ENCODE assay signal across 8 cellular contexts in genomic region chr15:50247819-50248650, GRCh38. TPM values are rescaled to one million over a fixed set of nuclear protein-coding genes. Genes with fewer than 3 reads are reported as not detected.
DNase-seq lines count a peak whose midpoint lies in the region; ATAC-seq lines count a peak whose summit lies in the region.

No MANE protein-coding gene starts in this region.

- ATAC-seq in GM18511 (IDR thresholded peaks at IDR 0.05; ENCODE audit: unreplicated experiment) (peak; percentile 97), HG02610 (IDR thresholded peaks at IDR 0.05; ENCODE audit: unreplicated experiment) (peak; percentile 92)

- no peaks in the 10 kb centered on the region for H3K27me3 Mint-ChIP-seq in activated naive CD4-positive, alpha-beta T cell treated with anti-CD3 and anti-CD28 coated beads, Interleukin-2, amount 50 U/mL, for 24 hours

- H3K79me1 ChIP-seq in trophoblast cell (ENCODE audit: low read length), result peaks cover 5% of the 10 kb centered on the region

- no peak overlapping the region for H3K23ac ChIP-seq in trophoblast cell (ENCODE audit: low read length)

- H3K14ac ChIP-seq in trophoblast cell (ENCODE audit: low read length), result no peak overlapping the region

- peaks cover 22% of the 10 kb centered on the region for H3K4me1 Mint-ChIP-seq in activated naive CD4-positive, alpha-beta T cell treated with anti-CD3 and anti-CD28 coated beads, Interleukin-2, amount 50 U/mL, for 24 hours

- H2AFZ ChIP-seq in trophoblast cell (ENCODE audit: insufficient read depth, low read length, poor library complexity), result no peak overlapping the region

- H3K4ac ChIP-seq in trophoblast cell (ENCODE audit: low read depth, low read length), result no peak overlapping the region

- DNase-seq in NAMALWA (ENCODE audit: low spot score) (peak; percentile 17), trophoblast cell (peak in 1 of 2 donors; percentile 13), NCI-H2029 treated with DMSO at 0.1 percent for 48 hours (lab: John Stamatoyannopoulos, UW) (no peak), DMS153 treated with DMSO at 0.1 percent for 48 hours (lab: John Stamatoyannopoulos, UW; ENCODE audit: unreplicated experiment) (no peak), posterior cingulate gyrus (no peak)

- H2BK12ac ChIP-seq in trophoblast cell (ENCODE audit: low read length), result peak overlapping the region; percentile 20

- peak overlapping the region; percentile 87 for H3K27ac Mint-ChIP-seq in activated naive CD4-positive, alpha-beta T cell treated with anti-CD3 and anti-CD28 coated beads, Interleukin-2, amount 50 U/mL, for 24 hours

- no peak overlapping the region for H3K9ac ChIP-seq in trophoblast cell (ENCODE audit: low read length)

- peak overlapping the region; percentile 2 for H3K18ac ChIP-seq in trophoblast cell (ENCODE audit: low read length)

- no peak overlapping the region for H3K4me2 ChIP-seq in trophoblast cell (ENCODE audit: low read length)

- peak overlapping the region; percentile 10 for H4K8ac ChIP-seq in trophoblast cell (ENCODE audit: low read depth, low read length)

- peak overlapping the region; percentile 9 for H2BK120ac ChIP-seq in trophoblast cell (ENCODE audit: insufficient read depth, low read length, poor library complexity)

- H3K9me3 Mint-ChIP-seq in activated naive CD4-positive, alpha-beta T cell treated with anti-CD3 and anti-CD28 coated beads, Interleukin-2, amount 50 U/mL, for 24 hours, result no peaks in the 10 kb centered on the region

- H3K27me3 ChIP-seq in trophoblast cell (ENCODE audit: insufficient read depth, low read length), result no peaks in the 10 kb centered on the region

- H4K12ac ChIP-seq in trophoblast cell (ENCODE audit: low read depth, low read length), result no peak overlapping the region

- no peaks in the 10 kb centered on the region for H3K36me3 Mint-ChIP-seq in activated naive CD4-positive, alpha-beta T cell treated with anti-CD3 and anti-CD28 coated beads, Interleukin-2, amount 50 U/mL, for 24 hours

- H3K79me2 ChIP-seq in trophoblast cell (ENCODE audit: control insufficient read depth, insufficient read depth, low read length, poor library complexity), result no peaks in the 10 kb centered on the region

- no CpG with 5 or more reads among the region's 14 CpGs for whole genome bisulfite sequencing in trophoblast cell (ENCODE audit: extremely low coverage, insufficient coverage, insufficient read length)

- intact Hi-C loops in posterior cingulate gyrus (cut with DNase I), result no loop called here

- H3K4me1 ChIP-seq in trophoblast cell (ENCODE audit: control insufficient read depth in 1 of 2, insufficient read depth in 2 of 2, low read length in 2 of 2), result peaks cover 4 to 17% of the 10 kb centered on the region in 2 experiments

- no peaks in the 10 kb centered on the region for H3K9me3 ChIP-seq in trophoblast cell (ENCODE audit: insufficient read depth, low read depth, low read length)

- peak overlapping the region; percentile 44 for H4K91ac ChIP-seq in trophoblast cell (ENCODE audit: low read depth, low read length)

- no peaks in the 10 kb centered on the region for H3K36me3 ChIP-seq in trophoblast cell (ENCODE audit: control insufficient read depth in 1 of 2, insufficient read depth in 2 of 2, low read length in 2 of 2)

- H2BK5ac ChIP-seq in trophoblast cell (ENCODE audit: low read depth, low read length, poor library complexity), result no peak overlapping the region

- H2AK5ac ChIP-seq in trophoblast cell (ENCODE audit: low read length), result no peak overlapping the region

- no peak overlapping the region for H3K4me3 ChIP-seq in trophoblast cell (ENCODE audit: low read depth, low read length)

- H3K27ac ChIP-seq in trophoblast cell (ENCODE audit: low read depth, low read length), result peak overlapping the region; percentile 36

- H3K4me3 Mint-ChIP-seq in activated naive CD4-positive, alpha-beta T cell treated with anti-CD3 and anti-CD28 coated beads, Interleukin-2, amount 50 U/mL, for 24 hours, result peak overlapping the region; percentile 69

RNA-seq across cellular contexts. Expression of gene HDC, which starts 17.5 kb away (rescaled TPM):
- polyA plus RNA-seq in trophoblast cell (2013), result 0.03 TPM in 1 of 2 replicates, not detected in the other
